8 cellular contexts compared by ENCODE assay signal in genomic region chr11:58788355-58789023, GRCh38. TPM values are rescaled to one million over a fixed set of nuclear protein-coding genes. Genes with fewer than 3 reads are reported as not detected.
DNase-seq lines count a peak whose midpoint lies in the region; ATAC-seq and TF ChIP-seq lines count a peak whose summit lies in the region.

No MANE protein-coding gene starts in this region.

- peak; percentile 91 for ATAC-seq in GM19397 (IDR thresholded peaks at IDR 0.05; ENCODE audit: unreplicated experiment)
- peak; percentile 93 for ATAC-seq in HG03342 (IDR thresholded peaks at IDR 0.05; ENCODE audit: unreplicated experiment)
- peak; percentile 93 for ATAC-seq in esophagus mucosa

- H3K36me3 Mint-ChIP-seq in activated CD4-positive, alpha-beta T cell treated with anti-CD3 and anti-CD28 coated beads, Interleukin-2, amount 10 ng/mL, durations not matched to agents 24 days and 14 days (ENCODE audit: low read depth) = no peaks in the 10 kb centered on the region
- peaks cover 3% of the 10 kb centered on the region for H3K36me3 Mint-ChIP-seq in neural crest cell (ENCODE audit: low read depth)

- peaks cover 2% of the 10 kb centered on the region for H3K27me3 Mint-ChIP-seq in activated CD4-positive, alpha-beta T cell treated with anti-CD3 and anti-CD28 coated beads, Interleukin-2, amount 10 ng/mL, durations not matched to agents 24 days and 14 days
- peaks cover 2% of the 10 kb centered on the region for H3K27me3 Mint-ChIP-seq in neural crest cell (ENCODE audit: low read depth)

- intact Hi-C loops in activated CD4-positive, alpha-beta T cell treated with anti-CD3 and anti-CD28 coated beads, Interleukin-2, amount 10 ng/mL, durations not matched to agents 24 days and 14 days (cut with micrococcal nuclease) = loop anchor here (1.0 to 2.0 kb wide), 2 partner anchors 134 to 212 kb away; no protein-coding TSS in a partner anchor

- peak; percentile 62 for TF ChIP-seq CTCF in neural crest cell (conservative IDR thresholded peaks at IDR 0.05)

- no peak overlapping the region for H3K4me3 Mint-ChIP-seq in activated CD4-positive, alpha-beta T cell treated with anti-CD3 and anti-CD28 coated beads, Interleukin-2, amount 10 ng/mL, durations not matched to agents 24 days and 14 days
- H3K4me3 Mint-ChIP-seq in neural crest cell = no peak overlapping the region

- H3K9me3 Mint-ChIP-seq in activated CD4-positive, alpha-beta T cell treated with anti-CD3 and anti-CD28 coated beads, Interleukin-2, amount 10 ng/mL, durations not matched to agents 24 days and 14 days = no peaks in the 10 kb centered on the region
- peaks cover 11% of the 10 kb centered on the region for H3K9me3 Mint-ChIP-seq in neural crest cell

- H3K27ac Mint-ChIP-seq in activated CD4-positive, alpha-beta T cell treated with anti-CD3 and anti-CD28 coated beads, Interleukin-2, amount 10 ng/mL, durations not matched to agents 24 days and 14 days = no peak overlapping the region
- no peak overlapping the region for H3K27ac Mint-ChIP-seq in neural crest cell (ENCODE audit: unreplicated experiment)

- H3K4me1 Mint-ChIP-seq in activated CD4-positive, alpha-beta T cell treated with anti-CD3 and anti-CD28 coated beads, Interleukin-2, amount 10 ng/mL, durations not matched to agents 24 days and 14 days = no peaks in the 10 kb centered on the region
- H3K4me1 Mint-ChIP-seq in neural crest cell = no peaks in the 10 kb centered on the region

- DNase-seq in DMS 273 treated with DMSO at 0.1 percent for 48 hours (lab: John Stamatoyannopoulos, UW) = peak; percentile 6
- DNase-seq in NCI-H446 (lab: John Stamatoyannopoulos, UW) = peak; percentile 14 to 72
- peak; percentile 82 for DNase-seq in activated CD4-positive, alpha-beta T cell treated with anti-CD3 and anti-CD28 coated beads, Interleukin-2, amount 10 ng/mL, durations not matched to agents 24 days and 14 days
- peak; percentile 5 for DNase-seq in neural crest cell (ENCODE audit: low read depth, low spot score)
- no peak for DNase-seq in HuH-7.5 (ENCODE audit: low spot score)

RNA-seq across cellular contexts. Expression of gene GLYATL2, which starts 56.0 kb away (rescaled TPM):
- total RNA-seq in activated CD4-positive, alpha-beta T cell treated with anti-CD3 and anti-CD28 coated beads, Interleukin-2, amount 10 ng/mL, durations not matched to agents 24 days and 14 days = not detected in 2 replicates
- total RNA-seq in esophagus mucosa (1.6 TPM), neural crest cell (2.3 and 2.4 TPM in 2 replicates)

RNA-seq across cellular contexts. Expression of gene GLYAT, which starts 56.7 kb away (rescaled TPM):
- not detected in 2 replicates for total RNA-seq in activated CD4-positive, alpha-beta T cell treated with anti-CD3 and anti-CD28 coated beads, Interleukin-2, amount 10 ng/mL, durations not matched to agents 24 days and 14 days
- total RNA-seq in esophagus mucosa (not detected), neural crest cell (not detected in 2 replicates)
